Comparison of ENCODE assay signal across 8 cellular contexts in the genomic region with DNA sequence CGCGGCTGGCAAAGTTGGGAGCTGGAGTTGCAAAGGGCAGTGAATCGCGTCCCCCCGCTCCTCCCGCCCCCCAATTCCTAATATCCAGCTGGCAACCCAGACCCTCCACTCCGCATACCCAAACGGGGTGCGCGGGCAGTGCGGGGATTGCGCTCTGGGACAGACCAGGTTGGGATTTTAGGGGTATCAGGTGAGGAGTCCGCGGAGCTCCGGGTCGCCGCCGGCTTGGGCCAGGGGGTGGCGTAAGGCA. TPM values are rescaled to one million over a fixed set of nuclear protein-coding genes. Genes with fewer than 3 reads are reported as not detected.
DNase-seq lines count a peak whose midpoint lies in the region; ATAC-seq, FAIRE-seq and TF ChIP-seq lines count a peak whose summit lies in the region.

No MANE protein-coding gene starts in this region.

- H3K79me2 ChIP-seq in HepG2 (ENCODE audit: insufficient read depth, low read length): peaks cover 46% of the 10 kb centered on the region

- H3K4me1 Mint-ChIP-seq in activated naive CD4-positive, alpha-beta T cell treated with anti-CD3 and anti-CD28 coated beads, Interleukin-2, amount 10 ng/mL, durations not matched to agents 7 days and 5 days: peaks cover 63% of the 10 kb centered on the region
- peaks cover 13% of the 10 kb centered on the region for H3K4me1 Mint-ChIP-seq in type B pancreatic cell (ENCODE audit: unreplicated experiment)

- WGBS in HepG2 (ENCODE audit: low lambda C conversion rate): 0% methylated on average over 18 of the region's 19 CpGs

- no peak for DNase-seq in activated naive CD4-positive, alpha-beta T cell treated with anti-CD3 and anti-CD28 coated beads, Interleukin-2, amount 10 ng/mL, durations not matched to agents 7 days and 5 days
- DNase-seq in activated naive CD4-positive, alpha-beta T cell treated with Interleukin-2 at 50 U/mL for 16 hours: no peak
- no peak for DNase-seq in adipocyte (ENCODE audit: low read depth)
- DNase-seq in HepG2 (ENCODE audit: low spot score): no peak
- DNase-seq in type B pancreatic cell (ENCODE audit: extremely low spot score, unreplicated experiment): no peak
- DNase-seq in RKO (ENCODE audit: low spot score): no peak
- DNase-seq in NCI-H2107 treated with DMSO at 0.1 percent for 48 hours (lab: John Stamatoyannopoulos, UW; ENCODE audit: unreplicated experiment): no peak

- H3K4me3 Mint-ChIP-seq in activated naive CD4-positive, alpha-beta T cell treated with anti-CD3 and anti-CD28 coated beads, Interleukin-2, amount 10 ng/mL, durations not matched to agents 7 days and 5 days: peak overlapping the region; percentile 88
- H3K4me3 Mint-ChIP-seq in type B pancreatic cell: peak overlapping the region; percentile 96

- no peak for FAIRE-seq in HepG2 (lab: Jason Lieb, UNC)

- H2AFZ ChIP-seq in HepG2 (ENCODE audit: low read length): no peak overlapping the region

- H3K27me3 ChIP-seq in adipocyte (replicated peaks; ENCODE audit: control insufficient read depth, insufficient read depth, low read length): peaks cover 56% of the 10 kb centered on the region
- no peaks in the 10 kb centered on the region for H3K27me3 ChIP-seq in HepG2 (ENCODE audit: control insufficient read depth in 1 of 2, insufficient read depth in 2 of 2, low read length in 2 of 2)

- no peaks in the 10 kb centered on the region for H3K9me3 Mint-ChIP-seq in activated naive CD4-positive, alpha-beta T cell treated with anti-CD3 and anti-CD28 coated beads, Interleukin-2, amount 10 ng/mL, durations not matched to agents 7 days and 5 days
- no peaks in the 10 kb centered on the region for H3K9me3 Mint-ChIP-seq in type B pancreatic cell

- no peak for TF ChIP-seq EP300 in HepG2 (IDR thresholded peaks at IDR 0.05; ENCODE audit: low read depth in 2 of 2, low read length in 2 of 2)
- TF ChIP-seq EP300 in HepG2 (CRISPR knock-in tag; IDR thresholded peaks at IDR 0.05; ENCODE audit: borderline replicate concordance): no peak

- peaks cover 13% of the 10 kb centered on the region for H3K27me3 Mint-ChIP-seq in activated naive CD4-positive, alpha-beta T cell treated with anti-CD3 and anti-CD28 coated beads, Interleukin-2, amount 10 ng/mL, durations not matched to agents 7 days and 5 days
- peaks cover 18% of the 10 kb centered on the region for H3K27me3 Mint-ChIP-seq in type B pancreatic cell

- intact Hi-C loops in HepG2 (cut with micrococcal nuclease; ENCODE audit: unreplicated experiment): loop anchor here (1.0 to 5.0 kb wide), 4 partner anchors 34 to 179 kb away; no protein-coding TSS in a partner anchor

- H3K9me3 ChIP-seq in adipocyte (ENCODE audit: control insufficient read depth, low read length): no peaks in the 10 kb centered on the region
- no peaks in the 10 kb centered on the region for H3K9me3 ChIP-seq in HepG2 (ENCODE audit: low read length)

- no peak; a peak in 1 of 4 replicates for TF ChIP-seq POLR2A in HepG2 (IDR thresholded peaks at IDR 0.05; ENCODE audit: insufficient read depth in 1 of 2, low read depth in 2 of 2, low read length in 2 of 2)

- H3K36me3 Mint-ChIP-seq in activated naive CD4-positive, alpha-beta T cell treated with anti-CD3 and anti-CD28 coated beads, Interleukin-2, amount 10 ng/mL, durations not matched to agents 7 days and 5 days: peaks cover 25% of the 10 kb centered on the region
- no peaks in the 10 kb centered on the region for H3K36me3 Mint-ChIP-seq in type B pancreatic cell

- TSS peak; percentile 88 for BruUV-seq in HepG2 (replicated peaks; lab: Mats Ljungman, UMichigan)

- peak; percentile 68; the same call in 1 of the 2 replicates for TF ChIP-seq CTCF in HepG2 (CRISPR knock-in tag; IDR thresholded peaks at IDR 0.05)
- TF ChIP-seq CTCF in type B pancreatic cell (conservative IDR thresholded peaks at IDR 0.05): peak; percentile 62

- H3K4me3 ChIP-seq in adipocyte (ENCODE audit: low read length) (peak overlapping the region; percentile 79), HepG2 (replicated peaks in 1 of 3; ENCODE audit: insufficient read depth in 1 of 3, low read depth in 2 of 3, low read length in 3 of 3) (peak overlapping the region; percentile 64 to 90 (median 77))

- H3K9ac ChIP-seq in adipocyte (ENCODE audit: low read length): no peak overlapping the region
- H3K9ac ChIP-seq in HepG2 (ENCODE audit: insufficient read depth, low read depth, low read length): peak overlapping the region; percentile 92

- in situ Hi-C loops in HepG2 (cut with HindIII; ENCODE audit: extremely low pct_ligation_motif_present, low pct_unique_long_range_greater_than_20kb): loop anchor here (5.0 kb wide), 2 partner anchors 54 to 139 kb away; no protein-coding TSS in a partner anchor

- CTCF ChIA-PET in activated naive CD4-positive, alpha-beta T cell treated with anti-CD3 and anti-CD28 coated beads, Interleukin-2, amount 10 ng/mL, durations not matched to agents 7 days and 5 days (lab: Charles Lee): interaction anchor here (0.7 to 7.4 kb wide), 14 partner anchors 66 to 371 kb away, joined by 3 to 106 read pairs (median 4); no protein-coding TSS in a partner anchor
- CTCF ChIA-PET in HepG2 (lab: Yijun Ruan, JAX; ENCODE audit: low intra/inter-chr PET ratio, low total read pairs): interaction anchor here (0.6 to 2.9 kb wide), 5 partner anchors 66 to 180 kb away, joined by 3 to 21 read pairs (median 5); no protein-coding TSS in a partner anchor

- no peaks in the 10 kb centered on the region for H4K20me1 ChIP-seq in HepG2 (ENCODE audit: insufficient read depth, low read length)

- TF ChIP-seq RAD21 in HepG2 (CRISPR knock-in tag; IDR thresholded peaks at IDR 0.05): no peak; the same call in 1 of the 2 replicates

- H3K27ac Mint-ChIP-seq in activated naive CD4-positive, alpha-beta T cell treated with anti-CD3 and anti-CD28 coated beads, Interleukin-2, amount 10 ng/mL, durations not matched to agents 7 days and 5 days: peak overlapping the region; percentile 100
- no peak overlapping the region for H3K27ac Mint-ChIP-seq in type B pancreatic cell

- H3K4me1 ChIP-seq in adipocyte (ENCODE audit: control insufficient read depth, insufficient read depth, low read length) (peaks cover 6% of the 10 kb centered on the region), HepG2 (ENCODE audit: insufficient read depth, low read length) (peaks cover 66% of the 10 kb centered on the region)

- ATAC-seq in HepG2 (no peak), HG02763 (IDR thresholded peaks at IDR 0.05; ENCODE audit: unreplicated experiment) (no peak)

- H3K36me3 ChIP-seq in adipocyte (ENCODE audit: control insufficient read depth, insufficient read depth, low read length, severe bottlenecking): no peaks in the 10 kb centered on the region
- no peaks in the 10 kb centered on the region for H3K36me3 ChIP-seq in HepG2 (replicated peaks in 1 of 2; ENCODE audit: control insufficient read depth in 1 of 2, insufficient read depth in 2 of 2, low read length in 2 of 2)

- H3K27ac ChIP-seq in HepG2 (ENCODE audit: extremely low read length, insufficient read depth, low read length): peak overlapping the region; percentile 97

- POLR2A ChIA-PET in HepG2 (lab: Yijun Ruan, JAX): interaction anchor here (0.9 to 2.8 kb wide), 7 partner anchors 10 to 140 kb away, joined by 3 to 11 read pairs (median 4); no protein-coding TSS in a partner anchor

- H3K4me2 ChIP-seq in HepG2 (ENCODE audit: low read depth, low read length): peak overlapping the region; percentile 90

TF ChIP-seq in HepG2, 621 proteins besides CTCF, POLR2A, EP300 and RAD21 (continues in another document):
- TF ChIP-seq HMG20B (CRISPR knock-in tag; conservative IDR thresholded peaks at IDR 0.05) (no peak), ZNF772 (CRISPR knock-in tag; IDR thresholded peaks at IDR 0.05) (no peak), ZKSCAN5 (CRISPR knock-in tag; IDR thresholded peaks at IDR 0.05) (no peak), SIN3A (IDR thresholded peaks at IDR 0.05; ENCODE audit: borderline replicate concordance, low read depth, low read length) (no peak), HNRNPLL (IDR thresholded peaks at IDR 0.05; ENCODE audit: low read depth, low read length, poor library complexity, severe bottlenecking) (peak; percentile 75), HNRNPL (IDR thresholded peaks at IDR 0.05; ENCODE audit: low read depth, low read length) (0 out of 2 replicates have a peak, but pooled peaks have one; percentile 5), MEIS2 (CRISPR knock-in tag; IDR thresholded peaks at IDR 0.05) (no peak), ZNF326 (CRISPR knock-in tag; IDR thresholded peaks at IDR 0.05; ENCODE audit: borderline replicate concordance) (no peak)

RNA-seq across cellular contexts. Expression of gene IQGAP2, which starts 0.6 kb away (rescaled TPM):
- 83.3 and 143 TPM in 2 replicates for total RNA-seq in HepG2 (2016; rRNA removed; fragmentation: Illumina TruSeq; extraction: Trizol)
- total RNA-seq in HepG2 (2016; cell fraction: cytosol; rRNA removed; fragmentation: Illumina TruSeq; extraction: Trizol; ENCODE audit: low read depth): 6.8 and 9.5 TPM in 2 replicates
- total RNA-seq in HepG2 (2016; cell fraction: insoluble cytoplasmic fraction; rRNA removed; fragmentation: Illumina TruSeq; extraction: Trizol): 75.6 and 141 TPM in 2 replicates
- 20.0 and 24.2 TPM in 2 replicates for total RNA-seq in HepG2 (2016; cell fraction: membrane; rRNA removed; fragmentation: Illumina TruSeq; extraction: Trizol)
- 81.7 and 84.7 TPM in 2 replicates for total RNA-seq in HepG2 (2016; cell fraction: nucleus; rRNA removed; fragmentation: Illumina TruSeq; extraction: Trizol)
- 29.7 and 35.2 TPM in 2 replicates for polyA plus RNA-seq in HepG2 (2011; rRNA removed)
- 21.8 and 27.0 TPM in 2 replicates for polyA plus RNA-seq in HepG2 (2011; cell fraction: cytosol; rRNA removed)
- polyA plus RNA-seq in HepG2 (2011; cell fraction: nucleus; rRNA removed): 16.5 and 22.9 TPM in 2 replicates
- polyA plus RNA-seq in HepG2 (2012): 43.2 and 55.6 TPM in 2 replicates
- polyA plus RNA-seq in HepG2 (2016; cell fraction: cytosol; fragmentation: Illumina TruSeq; extraction: Trizol; ENCODE audit: low read depth): 2.5 and 3.4 TPM in 2 replicates
- 131 and 137 TPM in 2 replicates for polyA plus RNA-seq in HepG2 (2016; cell fraction: insoluble cytoplasmic fraction; fragmentation: Illumina TruSeq; extraction: Trizol; ENCODE audit: low read depth)
- 10.6 and 10.9 TPM in 2 replicates for polyA plus RNA-seq in HepG2 (2016; cell fraction: membrane; fragmentation: Illumina TruSeq; extraction: Trizol; ENCODE audit: low read depth)
- 77.5 and 91.9 TPM in 2 replicates for polyA plus RNA-seq in HepG2 (2016; cell fraction: nucleus; fragmentation: Illumina TruSeq; extraction: Trizol; ENCODE audit: insufficient read depth, low read depth)
- polyA minus RNA-seq in HepG2 (2011; rRNA and poly(A)+ RNA removed; ENCODE audit: low replicate concordance): 0.21 and 25.1 TPM in 2 replicates
- polyA minus RNA-seq in HepG2 (2011; cell fraction: cytosol; rRNA and poly(A)+ RNA removed): 51.9 and 82.7 TPM in 2 replicates
- 85.0 and 104 TPM in 2 replicates for polyA minus RNA-seq in HepG2 (2011; cell fraction: nucleus; rRNA and poly(A)+ RNA removed)
- 20.2 and 24.7 TPM in 2 replicates for total RNA-seq in type B pancreatic cell (ENCODE audit: low replicate concordance)
